In the genomic region with DNA sequence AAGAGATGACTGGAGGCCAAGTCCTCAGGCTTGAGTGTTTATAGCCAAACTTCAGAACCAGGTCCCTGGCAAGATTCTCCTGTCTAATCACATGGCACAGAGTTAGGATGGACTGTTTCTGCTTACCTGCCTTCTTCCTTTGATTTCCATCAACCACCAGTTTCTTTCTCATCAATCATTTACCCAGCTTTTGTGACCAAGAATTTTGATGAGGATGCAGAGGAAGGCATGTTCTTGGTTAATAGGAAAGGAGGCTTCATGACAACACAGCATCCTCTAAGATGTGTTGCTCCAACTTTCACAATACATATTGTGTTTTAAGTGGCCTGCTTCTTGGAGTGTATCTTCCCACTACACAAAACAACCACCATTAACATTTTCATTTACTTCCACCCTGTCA, we compare ENCODE assay signal across 18 cellular contexts.
DNase-seq lines count a peak whose midpoint lies in the region; ATAC-seq and TF ChIP-seq lines count a peak whose summit lies in the region.
"Had no signal": no experiment of that assay in that cellular context is flagged by ENCODE, and none has a peak within 500 bp of the region (broad histone marks: within the 10 kb centered on the region; RNA-seq: fewer than 3 reads in every experiment).

No MANE protein-coding gene starts in this region.

- DNase-seq in CD4-positive, alpha-beta memory T cell: no peak
- DNase-seq in activated B cell treated with CpG ODN at 0.5 μM for 24 hours (no peak), kidney tubule cell (ENCODE audit: low spot score) (peak; percentile 76), renal cortical epithelial cell (ENCODE audit: low read depth) (peak; percentile 71), glutamatergic neuron (no peak)
- DNase-seq: CD8-positive, alpha-beta T cell; DMS79; GM23248; HCEC 1CT; NCI-H187; NCI-H345; NCI-H69; NK-92 treated with Interleukin-12 subunit alpha and Interleukin-12 subunit beta, amount 100 ng/mL, for 24 hours; OCI-M1; SHP77 treated with DMSO at 0.1 percent for 48 hours had no signal

- H3K27me3 Mint-ChIP-seq in CD4-positive, alpha-beta memory T cell: no peaks in the 10 kb centered on the region
- no peaks in the 10 kb centered on the region for H3K27me3 Mint-ChIP-seq in activated B cell treated with CpG ODN at 0.5 μM for 24 hours
- no peaks in the 10 kb centered on the region for H3K27me3 Mint-ChIP-seq in glutamatergic neuron (ENCODE audit: unreplicated experiment)
- H3K27me3 Mint-ChIP-seq: IgD-negative memory B cell had no signal

- peaks cover 37 to 59% (median 45%) of the 10 kb centered on the region in 4 donors for H3K4me1 Mint-ChIP-seq in CD4-positive, alpha-beta memory T cell
- H3K4me1 Mint-ChIP-seq in activated B cell treated with CpG ODN at 0.5 μM for 24 hours (peaks cover 67% of the 10 kb centered on the region), glutamatergic neuron (ENCODE audit: low read depth, unreplicated experiment) (no peaks in the 10 kb centered on the region)

- H3K4me3 ChIP-seq in CD4-positive, alpha-beta memory T cell (ENCODE audit: low read length in 2 of 2): no peak overlapping the region
- H3K4me3 ChIP-seq: GM23248 had no signal

- CTCF ChIA-PET in CD4-positive, alpha-beta memory T cell (lab: Charles Lee; ENCODE audit: partially characterized antibody): no interaction called here
- CTCF ChIA-PET in activated B cell treated with CpG ODN at 0.5 μM for 24 hours (lab: Charles Lee): no interaction called here

- ATAC-seq in activated B cell treated with CpG ODN at 0.5 μM for 24 hours (ENCODE audit: low read depth) (no peak), GM18511 (IDR thresholded peaks at IDR 0.05; ENCODE audit: unreplicated experiment) (no peak), HG03442 (IDR thresholded peaks at IDR 0.05; ENCODE audit: unreplicated experiment) (no peak)
- ATAC-seq: CD8-positive, alpha-beta T cell had no signal

- peaks cover 54 to 56% of the 10 kb centered on the region in 2 donors for H3K36me3 Mint-ChIP-seq in CD4-positive, alpha-beta memory T cell
- peaks cover 86% of the 10 kb centered on the region for H3K36me3 Mint-ChIP-seq in activated B cell treated with CpG ODN at 0.5 μM for 24 hours (ENCODE audit: low read depth)
- H3K36me3 Mint-ChIP-seq in glutamatergic neuron (ENCODE audit: unreplicated experiment): no peaks in the 10 kb centered on the region

- H3K9me3 Mint-ChIP-seq in CD4-positive, alpha-beta memory T cell: peaks cover 0 to 3% (median 0%) of the 10 kb centered on the region in 8 donors
- H3K9me3 Mint-ChIP-seq in activated B cell treated with CpG ODN at 0.5 μM for 24 hours (peaks cover 2% of the 10 kb centered on the region), glutamatergic neuron (ENCODE audit: unreplicated experiment) (no peaks in the 10 kb centered on the region)
- H3K9me3 Mint-ChIP-seq: CD8-positive, alpha-beta T cell had no signal

- POLR2A ChIA-PET in CD4-positive, alpha-beta memory T cell (lab: Charles Lee; ENCODE audit: partially characterized antibody): no interaction called here
- POLR2A ChIA-PET in activated B cell treated with CpG ODN at 0.5 μM for 24 hours (lab: Charles Lee): interaction anchor here (1.0 to 4.8 kb wide), 2 partner anchors 17 to 65 kb away, joined by 3 to 87 read pairs; partner anchors contain the start of gene NFKB1

- H3K27ac Mint-ChIP-seq in CD4-positive, alpha-beta memory T cell: peak overlapping the region in 5 of 7 donors; percentile 25 to 74 (median 53)
- H3K27ac Mint-ChIP-seq in activated B cell treated with CpG ODN at 0.5 μM for 24 hours (peak overlapping the region; percentile 90), glutamatergic neuron (ENCODE audit: unreplicated experiment) (no peak overlapping the region)
- H3K27ac Mint-ChIP-seq: CD8-positive, alpha-beta T cell had no signal

- H3K4me3 Mint-ChIP-seq in CD4-positive, alpha-beta memory T cell: no peak overlapping the region
- H3K4me3 Mint-ChIP-seq in activated B cell treated with CpG ODN at 0.5 μM for 24 hours (no peak overlapping the region), glutamatergic neuron (ENCODE audit: unreplicated experiment) (no peak overlapping the region)
- H3K4me3 Mint-ChIP-seq: CD8-positive, alpha-beta T cell; IgD-negative memory B cell had no signal

- TF ChIP-seq CTCF in activated B cell treated with CpG ODN at 0.5 μM for 24 hours (IDR thresholded peaks at IDR 0.05) (no peak), glutamatergic neuron (IDR thresholded peaks at IDR 0.05; ENCODE audit: partially characterized antibody, unreplicated experiment) (no peak)

- H3K4me1 ChIP-seq in CD4-positive, alpha-beta memory T cell (ENCODE audit: insufficient read depth, low read length): peaks cover 37% of the 10 kb centered on the region

- intact Hi-C loops in CD4-positive, alpha-beta memory T cell (cut with micrococcal nuclease): no loop called here
- intact Hi-C loops in activated B cell treated with CpG ODN at 0.5 μM for 24 hours (cut with micrococcal nuclease): no loop called here

- H3K27ac ChIP-seq in CD4-positive, alpha-beta memory T cell (ENCODE audit: low read depth, low read length): no peak overlapping the region
- H3K27ac ChIP-seq: GM23248 had no signal

- no peaks in the 10 kb centered on the region for H3K9me3 ChIP-seq in CD4-positive, alpha-beta memory T cell (ENCODE audit: control insufficient read depth in 1 of 2, low read length in 2 of 2)

- no peaks in the 10 kb centered on the region for H3K27me3 ChIP-seq in CD4-positive, alpha-beta memory T cell (ENCODE audit: insufficient read depth, low read length)

- no peaks in the 10 kb centered on the region for H3K36me3 ChIP-seq in CD4-positive, alpha-beta memory T cell (ENCODE audit: insufficient read depth, low read length)

Comparison
In these comparisons a context has a peak if more than half of its experiments do, and no peak if none do; other contexts are left out.
1. DNase-seq: peak in kidney tubule cell (single experiment) and renal cortical epithelial cell (single experiment); none in CD4-positive, alpha-beta memory T cell (0 of 5), activated B cell treated with CpG ODN at 0.5 μM for 24 hours (single experiment) and glutamatergic neuron (single experiment).